In the genomic region with DNA sequence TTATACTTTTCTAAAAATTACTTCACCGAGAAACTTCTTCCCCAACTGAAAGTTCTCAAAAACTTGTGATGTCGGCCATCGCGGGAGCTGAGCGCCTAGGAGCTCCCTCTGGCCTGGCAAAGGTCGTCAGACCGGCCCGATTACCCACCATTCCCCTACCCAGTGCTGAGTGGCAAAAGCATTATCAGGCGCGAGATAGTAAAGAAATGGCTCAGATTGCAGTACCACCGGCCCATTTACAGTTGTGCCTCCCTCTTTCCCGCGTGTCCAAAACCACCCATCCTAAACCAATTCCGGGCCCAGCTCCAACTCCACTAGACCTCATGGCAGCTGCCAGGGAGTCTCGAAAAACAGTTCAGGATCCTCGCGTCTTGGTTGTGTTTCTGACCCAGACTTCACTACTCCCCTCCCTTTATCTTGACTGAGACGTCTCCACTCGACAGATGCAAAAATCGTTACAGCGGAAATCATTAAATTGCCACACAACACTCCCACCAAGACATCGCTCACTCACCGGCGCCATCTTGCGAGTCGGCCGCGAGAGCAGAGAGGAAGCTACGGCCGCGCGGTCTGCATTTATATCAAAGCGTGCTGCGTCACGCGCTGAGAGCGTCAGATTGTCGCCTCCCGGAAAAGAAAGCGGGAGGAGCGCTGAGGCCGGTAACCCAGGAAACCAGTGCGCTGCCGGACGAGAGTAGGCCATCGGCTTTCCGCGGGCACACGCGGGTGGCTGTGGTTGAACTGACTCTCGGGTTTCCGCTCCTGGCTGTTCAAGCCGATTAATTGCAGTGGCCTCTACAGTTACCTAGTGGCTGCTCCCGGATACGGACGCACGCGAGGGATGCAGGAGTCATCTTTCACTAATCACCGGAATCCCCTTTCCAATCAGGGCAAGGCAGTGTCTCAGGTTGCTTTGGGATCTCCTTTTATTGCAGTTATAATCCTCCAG, we compare ENCODE assay signal across 1 cellular context.
A peak's percentile ranks its signal among the peaks of the same experiment; 100 is the strongest.
TF ChIP-seq lines count a peak whose summit lies in the region.

A gene (minus strand): TSS at position 551 of the 949 bp plus-strand sequence. CDS start 28 bp downstream, at position 523.

TF ChIP-seq in HepG2, 621 proteins besides CTCF, POLR2A, EP300 and RAD21 (continued from another document and continues in another):
- TF ChIP-seq ZNF577 (CRISPR knock-in tag; IDR thresholded peaks at IDR 0.05; ENCODE audit: borderline replicate concordance, low read depth) = no peak
- TF ChIP-seq ZNF296 (CRISPR knock-in tag; conservative IDR thresholded peaks at IDR 0.05) = 0 out of 2 replicates have a peak, but pooled peaks have one; percentile 58
- peak; percentile 73; the same call in 1 of the 2 replicates for TF ChIP-seq ELF4 (CRISPR knock-in tag; IDR thresholded peaks at IDR 0.05; ENCODE audit: borderline replicate concordance)
- TF ChIP-seq, protein P1, sequence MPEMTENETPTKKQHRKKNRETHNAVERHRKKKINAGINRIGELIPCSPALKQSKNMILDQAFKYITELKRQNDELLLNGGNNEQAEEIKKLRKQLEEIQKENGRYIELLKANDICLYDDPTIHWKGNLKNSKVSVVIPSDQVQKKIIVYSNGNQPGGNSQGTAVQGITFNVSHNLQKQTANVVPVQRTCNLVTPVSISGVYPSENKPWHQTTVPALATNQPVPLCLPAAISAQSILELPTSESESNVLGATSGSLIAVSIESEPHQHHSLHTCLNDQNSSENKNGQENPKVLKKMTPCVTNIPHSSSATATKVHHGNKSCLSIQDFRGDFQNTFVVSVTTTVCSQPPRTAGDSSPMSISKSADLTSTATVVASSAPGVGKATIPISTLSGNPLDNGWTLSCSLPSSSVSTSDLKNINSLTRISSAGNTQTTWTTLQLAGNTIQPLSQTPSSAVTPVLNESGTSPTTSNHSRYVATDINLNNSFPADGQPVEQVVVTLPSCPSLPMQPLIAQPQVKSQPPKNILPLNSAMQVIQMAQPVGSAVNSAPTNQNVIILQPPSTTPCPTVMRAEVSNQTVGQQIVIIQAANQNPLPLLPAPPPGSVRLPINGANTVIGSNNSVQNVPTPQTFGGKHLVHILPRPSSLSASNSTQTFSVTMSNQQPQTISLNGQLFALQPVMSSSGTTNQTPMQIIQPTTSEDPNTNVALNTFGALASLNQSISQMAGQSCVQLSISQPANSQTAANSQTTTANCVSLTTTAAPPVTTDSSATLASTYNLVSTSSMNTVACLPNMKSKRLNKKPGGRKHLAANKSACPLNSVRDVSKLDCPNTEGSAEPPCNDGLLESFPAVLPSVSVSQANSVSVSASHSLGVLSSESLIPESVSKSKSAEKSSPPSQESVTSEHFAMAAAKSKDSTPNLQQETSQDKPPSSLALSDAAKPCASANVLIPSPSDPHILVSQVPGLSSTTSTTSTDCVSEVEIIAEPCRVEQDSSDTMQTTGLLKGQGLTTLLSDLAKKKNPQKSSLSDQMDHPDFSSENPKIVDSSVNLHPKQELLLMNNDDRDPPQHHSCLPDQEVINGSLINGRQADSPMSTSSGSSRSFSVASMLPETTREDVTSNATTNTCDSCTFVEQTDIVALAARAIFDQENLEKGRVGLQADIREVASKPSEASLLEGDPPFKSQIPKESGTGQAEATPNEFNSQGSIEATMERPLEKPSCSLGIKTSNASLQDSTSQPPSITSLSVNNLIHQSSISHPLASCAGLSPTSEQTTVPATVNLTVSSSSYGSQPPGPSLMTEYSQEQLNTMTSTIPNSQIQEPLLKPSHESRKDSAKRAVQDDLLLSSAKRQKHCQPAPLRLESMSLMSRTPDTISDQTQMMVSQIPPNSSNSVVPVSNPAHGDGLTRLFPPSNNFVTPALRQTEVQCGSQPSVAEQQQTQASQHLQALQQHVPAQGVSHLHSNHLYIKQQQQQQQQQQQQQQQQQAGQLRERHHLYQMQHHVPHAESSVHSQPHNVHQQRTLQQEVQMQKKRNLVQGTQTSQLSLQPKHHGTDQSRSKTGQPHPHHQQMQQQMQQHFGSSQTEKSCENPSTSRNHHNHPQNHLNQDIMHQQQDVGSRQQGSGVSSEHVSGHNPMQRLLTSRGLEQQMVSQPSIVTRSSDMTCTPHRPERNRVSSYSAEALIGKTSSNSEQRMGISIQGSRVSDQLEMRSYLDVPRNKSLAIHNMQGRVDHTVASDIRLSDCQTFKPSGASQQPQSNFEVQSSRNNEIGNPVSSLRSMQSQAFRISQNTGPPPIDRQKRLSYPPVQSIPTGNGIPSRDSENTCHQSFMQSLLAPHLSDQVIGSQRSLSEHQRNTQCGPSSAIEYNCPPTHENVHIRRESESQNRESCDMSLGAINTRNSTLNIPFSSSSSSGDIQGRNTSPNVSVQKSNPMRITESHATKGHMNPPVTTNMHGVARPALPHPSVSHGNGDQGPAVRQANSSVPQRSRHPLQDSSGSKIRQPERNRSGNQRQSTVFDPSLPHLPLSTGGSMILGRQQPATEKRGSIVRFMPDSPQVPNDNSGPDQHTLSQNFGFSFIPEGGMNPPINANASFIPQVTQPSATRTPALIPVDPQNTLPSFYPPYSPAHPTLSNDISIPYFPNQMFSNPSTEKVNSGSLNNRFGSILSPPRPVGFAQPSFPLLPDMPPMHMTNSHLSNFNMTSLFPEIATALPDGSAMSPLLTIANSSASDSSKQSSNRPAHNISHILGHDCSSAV (CRISPR knock-in tag; IDR thresholded peaks at IDR 0.05; ENCODE audit: borderline replicate concordance) = 0 out of 2 replicates have a peak, but pooled peaks have one; percentile 61
- peak; percentile 44; the same call in 1 of the 2 replicates for TF ChIP-seq ZNF768 (CRISPR knock-in tag; IDR thresholded peaks at IDR 0.05)
- TF ChIP-seq, protein P2, sequence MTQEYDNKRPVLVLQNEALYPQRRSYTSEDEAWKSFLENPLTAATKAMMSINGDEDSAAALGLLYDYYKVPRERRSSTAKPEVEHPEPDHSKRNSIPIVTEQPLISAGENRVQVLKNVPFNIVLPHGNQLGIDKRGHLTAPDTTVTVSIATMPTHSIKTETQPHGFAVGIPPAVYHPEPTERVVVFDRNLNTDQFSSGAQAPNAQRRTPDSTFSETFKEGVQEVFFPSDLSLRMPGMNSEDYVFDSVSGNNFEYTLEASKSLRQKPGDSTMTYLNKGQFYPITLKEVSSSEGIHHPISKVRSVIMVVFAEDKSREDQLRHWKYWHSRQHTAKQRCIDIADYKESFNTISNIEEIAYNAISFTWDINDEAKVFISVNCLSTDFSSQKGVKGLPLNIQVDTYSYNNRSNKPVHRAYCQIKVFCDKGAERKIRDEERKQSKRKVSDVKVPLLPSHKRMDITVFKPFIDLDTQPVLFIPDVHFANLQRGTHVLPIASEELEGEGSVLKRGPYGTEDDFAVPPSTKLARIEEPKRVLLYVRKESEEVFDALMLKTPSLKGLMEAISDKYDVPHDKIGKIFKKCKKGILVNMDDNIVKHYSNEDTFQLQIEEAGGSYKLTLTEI (CRISPR knock-in tag; conservative IDR thresholded peaks at IDR 0.05) = no peak
- no peak for TF ChIP-seq ZNF382 (CRISPR knock-in tag; IDR thresholded peaks at IDR 0.05; ENCODE audit: borderline replicate concordance)
- 0 out of 2 replicates have a peak, but pooled peaks have one; percentile 79 for TF ChIP-seq SNAI1 (CRISPR knock-in tag; IDR thresholded peaks at IDR 0.05; ENCODE audit: borderline replicate concordance)
- TF ChIP-seq ETV5 (CRISPR knock-in tag; IDR thresholded peaks at IDR 0.05; ENCODE audit: borderline replicate concordance) = peak; percentile 83
- TF ChIP-seq CEBPG (CRISPR knock-in tag; IDR thresholded peaks at IDR 0.05) = peak; percentile 50; the same call in 1 of the 2 replicates
- TF ChIP-seq CHCHD3 (CRISPR knock-in tag; IDR thresholded peaks at IDR 0.05) = 0 out of 2 replicates have a peak, but pooled peaks have one; percentile 48
- 0 out of 2 replicates have a peak, but pooled peaks have one; percentile 64 for TF ChIP-seq NR1H2 (CRISPR knock-in tag; IDR thresholded peaks at IDR 0.05; ENCODE audit: borderline replicate concordance, low read depth)
- TF ChIP-seq NONO (IDR thresholded peaks at IDR 0.05) = no peak
- peak; percentile 60; the same call in 1 of the 2 replicates for TF ChIP-seq NONO (CRISPR knock-in tag; conservative IDR thresholded peaks at IDR 0.05)
- TF ChIP-seq SP4 (CRISPR knock-in tag; IDR thresholded peaks at IDR 0.05) = peak; percentile 84
- TF ChIP-seq ZNF317 (CRISPR knock-in tag; IDR thresholded peaks at IDR 0.05) = peak; percentile 73; the same call in 1 of the 2 replicates
- TF ChIP-seq PLRG1 (conservative IDR thresholded peaks at IDR 0.05) = no peak
- TF ChIP-seq MED13 (CRISPR knock-in tag; IDR thresholded peaks at IDR 0.05) = 0 out of 2 replicates have a peak, but pooled peaks have one; percentile 23
- TF ChIP-seq HNF4G (IDR thresholded peaks at IDR 0.05; ENCODE audit: borderline replicate concordance, low read depth, low read length) = no peak
- TF ChIP-seq HNF4G (CRISPR knock-in tag; IDR thresholded peaks at IDR 0.05; ENCODE audit: borderline replicate concordance, low read depth) = 0 out of 2 replicates have a peak, but pooled peaks have one; percentile 60
- TF ChIP-seq ZNF333 (CRISPR knock-in tag; IDR thresholded peaks at IDR 0.05; ENCODE audit: borderline replicate concordance) = peak; percentile 68; the same call in 1 of the 2 replicates
- TF ChIP-seq, protein P3, sequence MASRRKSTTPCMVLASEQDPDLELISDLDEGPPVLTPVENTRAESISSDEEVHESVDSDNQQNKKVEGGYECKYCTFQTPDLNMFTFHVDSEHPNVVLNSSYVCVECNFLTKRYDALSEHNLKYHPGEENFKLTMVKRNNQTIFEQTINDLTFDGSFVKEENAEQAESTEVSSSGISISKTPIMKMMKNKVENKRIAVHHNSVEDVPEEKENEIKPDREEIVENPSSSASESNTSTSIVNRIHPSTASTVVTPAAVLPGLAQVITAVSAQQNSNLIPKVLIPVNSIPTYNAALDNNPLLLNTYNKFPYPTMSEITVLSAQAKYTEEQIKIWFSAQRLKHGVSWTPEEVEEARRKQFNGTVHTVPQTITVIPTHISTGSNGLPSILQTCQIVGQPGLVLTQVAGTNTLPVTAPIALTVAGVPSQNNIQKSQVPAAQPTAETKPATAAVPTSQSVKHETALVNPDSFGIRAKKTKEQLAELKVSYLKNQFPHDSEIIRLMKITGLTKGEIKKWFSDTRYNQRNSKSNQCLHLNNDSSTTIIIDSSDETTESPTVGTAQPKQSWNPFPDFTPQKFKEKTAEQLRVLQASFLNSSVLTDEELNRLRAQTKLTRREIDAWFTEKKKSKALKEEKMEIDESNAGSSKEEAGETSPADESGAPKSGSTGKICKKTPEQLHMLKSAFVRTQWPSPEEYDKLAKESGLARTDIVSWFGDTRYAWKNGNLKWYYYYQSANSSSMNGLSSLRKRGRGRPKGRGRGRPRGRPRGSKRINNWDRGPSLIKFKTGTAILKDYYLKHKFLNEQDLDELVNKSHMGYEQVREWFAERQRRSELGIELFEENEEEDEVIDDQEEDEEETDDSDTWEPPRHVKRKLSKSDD (CRISPR knock-in tag; IDR thresholded peaks at IDR 0.05; ENCODE audit: low read depth) = no peak; the same call in 1 of the 2 replicates
- peak; percentile 91 for TF ChIP-seq ERF (CRISPR knock-in tag; IDR thresholded peaks at IDR 0.05)
- 0 out of 2 replicates have a peak, but pooled peaks have one; percentile 16 for TF ChIP-seq MAZ (IDR thresholded peaks at IDR 0.05; ENCODE audit: borderline replicate concordance, low read depth, low read length)
- TF ChIP-seq MAZ (CRISPR knock-in tag; IDR thresholded peaks at IDR 0.05; ENCODE audit: low read depth) = peak; percentile 77
- TF ChIP-seq, protein P4, sequence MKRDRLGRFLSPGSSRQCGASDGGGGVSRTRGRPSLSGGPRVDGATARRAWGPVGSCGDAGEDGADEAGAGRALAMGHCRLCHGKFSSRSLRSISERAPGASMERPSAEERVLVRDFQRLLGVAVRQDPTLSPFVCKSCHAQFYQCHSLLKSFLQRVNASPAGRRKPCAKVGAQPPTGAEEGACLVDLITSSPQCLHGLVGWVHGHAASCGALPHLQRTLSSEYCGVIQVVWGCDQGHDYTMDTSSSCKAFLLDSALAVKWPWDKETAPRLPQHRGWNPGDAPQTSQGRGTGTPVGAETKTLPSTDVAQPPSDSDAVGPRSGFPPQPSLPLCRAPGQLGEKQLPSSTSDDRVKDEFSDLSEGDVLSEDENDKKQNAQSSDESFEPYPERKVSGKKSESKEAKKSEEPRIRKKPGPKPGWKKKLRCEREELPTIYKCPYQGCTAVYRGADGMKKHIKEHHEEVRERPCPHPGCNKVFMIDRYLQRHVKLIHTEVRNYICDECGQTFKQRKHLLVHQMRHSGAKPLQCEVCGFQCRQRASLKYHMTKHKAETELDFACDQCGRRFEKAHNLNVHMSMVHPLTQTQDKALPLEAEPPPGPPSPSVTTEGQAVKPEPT (CRISPR knock-in tag; IDR thresholded peaks at IDR 0.05; ENCODE audit: low read depth) = peak; percentile 71; the same call in 1 of the 2 replicates
- TF ChIP-seq, protein P5, sequence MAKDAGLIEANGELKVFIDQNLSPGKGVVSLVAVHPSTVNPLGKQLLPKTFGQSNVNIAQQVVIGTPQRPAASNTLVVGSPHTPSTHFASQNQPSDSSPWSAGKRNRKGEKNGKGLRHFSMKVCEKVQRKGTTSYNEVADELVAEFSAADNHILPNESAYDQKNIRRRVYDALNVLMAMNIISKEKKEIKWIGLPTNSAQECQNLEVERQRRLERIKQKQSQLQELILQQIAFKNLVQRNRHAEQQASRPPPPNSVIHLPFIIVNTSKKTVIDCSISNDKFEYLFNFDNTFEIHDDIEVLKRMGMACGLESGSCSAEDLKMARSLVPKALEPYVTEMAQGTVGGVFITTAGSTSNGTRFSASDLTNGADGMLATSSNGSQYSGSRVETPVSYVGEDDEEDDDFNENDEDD (CRISPR knock-in tag; IDR thresholded peaks at IDR 0.05; ENCODE audit: borderline replicate concordance) = peak; percentile 83; the same call in 1 of the 2 replicates
- no peak; the same call in 1 of the 2 replicates for TF ChIP-seq ZSCAN25 (CRISPR knock-in tag; IDR thresholded peaks at IDR 0.05)
- TF ChIP-seq, protein P6, sequence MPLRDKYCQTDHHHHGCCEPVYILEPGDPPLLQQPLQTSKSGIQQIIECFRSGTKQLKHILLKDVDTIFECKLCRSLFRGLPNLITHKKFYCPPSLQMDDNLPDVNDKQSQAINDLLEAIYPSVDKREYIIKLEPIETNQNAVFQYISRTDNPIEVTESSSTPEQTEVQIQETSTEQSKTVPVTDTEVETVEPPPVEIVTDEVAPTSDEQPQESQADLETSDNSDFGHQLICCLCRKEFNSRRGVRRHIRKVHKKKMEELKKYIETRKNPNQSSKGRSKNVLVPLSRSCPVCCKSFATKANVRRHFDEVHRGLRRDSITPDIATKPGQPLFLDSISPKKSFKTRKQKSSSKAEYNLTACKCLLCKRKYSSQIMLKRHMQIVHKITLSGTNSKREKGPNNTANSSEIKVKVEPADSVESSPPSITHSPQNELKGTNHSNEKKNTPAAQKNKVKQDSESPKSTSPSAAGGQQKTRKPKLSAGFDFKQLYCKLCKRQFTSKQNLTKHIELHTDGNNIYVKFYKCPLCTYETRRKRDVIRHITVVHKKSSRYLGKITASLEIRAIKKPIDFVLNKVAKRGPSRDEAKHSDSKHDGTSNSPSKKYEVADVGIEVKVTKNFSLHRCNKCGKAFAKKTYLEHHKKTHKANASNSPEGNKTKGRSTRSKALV (CRISPR knock-in tag; IDR thresholded peaks at IDR 0.05) = peak; percentile 66; the same call in 1 of the 2 replicates
- TF ChIP-seq, protein P7, sequence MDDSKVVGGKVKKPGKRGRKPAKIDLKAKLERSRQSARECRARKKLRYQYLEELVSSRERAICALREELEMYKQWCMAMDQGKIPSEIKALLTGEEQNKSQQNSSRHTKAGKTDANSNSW (CRISPR knock-in tag; IDR thresholded peaks at IDR 0.05; ENCODE audit: borderline replicate concordance) = no peak
- no peak for TF ChIP-seq ZFP36L1 (CRISPR knock-in tag; IDR thresholded peaks at IDR 0.05)
- peak; percentile 58 for TF ChIP-seq ZEB1 (IDR thresholded peaks at IDR 0.05; ENCODE audit: insufficient replicate concordance, low read depth)
- peak; percentile 63; the same call in 1 of the 2 replicates for TF ChIP-seq ZNF570 (CRISPR knock-in tag; IDR thresholded peaks at IDR 0.05; ENCODE audit: borderline replicate concordance)
- TF ChIP-seq ZBTB1 (CRISPR knock-in tag; IDR thresholded peaks at IDR 0.05; ENCODE audit: borderline replicate concordance) = no peak
- TF ChIP-seq, protein P8, sequence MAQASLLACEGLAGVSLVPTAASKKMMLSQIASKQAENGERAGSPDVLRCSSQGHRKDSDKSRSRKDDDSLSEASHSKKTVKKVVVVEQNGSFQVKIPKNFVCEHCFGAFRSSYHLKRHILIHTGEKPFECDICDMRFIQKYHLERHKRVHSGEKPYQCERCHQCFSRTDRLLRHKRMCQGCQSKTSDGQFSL (CRISPR knock-in tag; IDR thresholded peaks at IDR 0.05) = no peak
